8 cellular contexts compared by ENCODE assay signal in genomic region chr5:43305948-43306563, GRCh38. TPM values are rescaled to one million over a fixed set of nuclear protein-coding genes. Genes with fewer than 3 reads are reported as not detected.
A peak's percentile ranks its signal among the peaks of the same experiment; 100 is the strongest.
DNase-seq lines count a peak whose midpoint lies in the region; ATAC-seq and TF ChIP-seq lines count a peak whose summit lies in the region.

No MANE protein-coding gene starts in this region.

- DNase-seq in ELR (ENCODE audit: low read depth) (peak; percentile 78), LoVo (ENCODE audit: low spot score) (peak; percentile 73), RPMI8226 (peak; percentile 69), colonic mucosa (no peak), mesendoderm (peak; percentile 77), lower leg skin (ENCODE audit: low spot score in 2 of 2) (no peak)

- H2BK5ac ChIP-seq in mesendoderm (ENCODE audit: low read length), result no peak overlapping the region

- H2BK120ac ChIP-seq in mesendoderm (ENCODE audit: low read depth, low read length), result no peak overlapping the region

- peak; percentile 41 for TF ChIP-seq CTCF in colonic mucosa (IDR thresholded peaks at IDR 0.05)
- TF ChIP-seq CTCF in lower leg skin (IDR thresholded peaks at IDR 0.05), result no peak

- H2AK5ac ChIP-seq in mesendoderm (ENCODE audit: low read length), result no peak overlapping the region

- no peaks in the 10 kb centered on the region for H3K9me3 ChIP-seq in colonic mucosa

- no peak overlapping the region for H3K27ac ChIP-seq in colonic mucosa
- H3K27ac ChIP-seq in mesendoderm (ENCODE audit: low read depth, low read length), result no peak overlapping the region

- H4K8ac ChIP-seq in mesendoderm (ENCODE audit: low read depth, low read length), result no peak overlapping the region

- H3K4me1 ChIP-seq in colonic mucosa (peaks cover 4% of the 10 kb centered on the region), mesendoderm (ENCODE audit: control insufficient read depth, low read depth, low read length) (peaks cover 10% of the 10 kb centered on the region)

- peaks cover 77% of the 10 kb centered on the region for H3K79me2 ChIP-seq in mesendoderm (ENCODE audit: control insufficient read depth, insufficient read depth, low read length)

- no peak overlapping the region for H2BK15ac ChIP-seq in mesendoderm (replicated peaks; ENCODE audit: low read depth)

- H4K5ac ChIP-seq in mesendoderm (ENCODE audit: low read length), result no peak overlapping the region

- intact Hi-C loops in colonic mucosa (cut with DNase I), result no loop called here
- intact Hi-C loops in lower leg skin (cut with DNase I; ENCODE audit: low total_unique reads), result loop anchor here (10.0 kb wide), 1 partner anchor 201 kb away; no protein-coding TSS in a partner anchor

- no peak for TF ChIP-seq POLR2A in lower leg skin (IDR thresholded peaks at IDR 0.05)

- H3K9ac ChIP-seq in colonic mucosa (ENCODE audit: low read depth in 2 of 2, low read length in 2 of 2) (no peak overlapping the region), mesendoderm (ENCODE audit: low read length) (no peak overlapping the region)

- H3K23ac ChIP-seq in mesendoderm (ENCODE audit: low read length), result no peak overlapping the region

- no peak overlapping the region for H3K4me3 ChIP-seq in colonic mucosa
- H3K4me3 ChIP-seq in mesendoderm (ENCODE audit: low read length), result no peak overlapping the region
- H3K4me3 ChIP-seq in lower leg skin (ENCODE audit: low read depth, poor library complexity, severe bottlenecking), result no peak overlapping the region

- no CpG with 5 or more reads among the region's 1 CpG for WGBS in mesendoderm (ENCODE audit: extremely low coverage, insufficient coverage, low lambda C conversion rate)
- WGBS in lower leg skin, 2 donors, result 45 to 52% methylated on average over 1 of the region's 1 CpG

- H3K56ac ChIP-seq in mesendoderm (ENCODE audit: low read length), result no peak overlapping the region

- ATAC-seq in GM21528 (IDR thresholded peaks at IDR 0.05; ENCODE audit: low FRiP score, unreplicated experiment), result peak; percentile 58
- no peak for ATAC-seq in HG02970 (IDR thresholded peaks at IDR 0.05; ENCODE audit: low FRiP score, unreplicated experiment)

- no peak overlapping the region for H3K18ac ChIP-seq in mesendoderm (ENCODE audit: low read length)

- H3K4me2 ChIP-seq in mesendoderm (ENCODE audit: low read length), result no peak overlapping the region

- H3K4ac ChIP-seq in mesendoderm (ENCODE audit: low read depth, low read length), result no peak overlapping the region

- H3K36me3 ChIP-seq in colonic mucosa, result no peaks in the 10 kb centered on the region
- H3K36me3 ChIP-seq in mesendoderm (ENCODE audit: control insufficient read depth, insufficient read depth, low read length), result peaks cover 2% of the 10 kb centered on the region

- no peaks in the 10 kb centered on the region for H3K27me3 ChIP-seq in colonic mucosa
- no peaks in the 10 kb centered on the region for H3K27me3 ChIP-seq in mesendoderm (ENCODE audit: insufficient read depth, low read length, poor library complexity)

- H3K79me1 ChIP-seq in mesendoderm (ENCODE audit: low read length), result peaks cover 1% of the 10 kb centered on the region

RNA-seq across cellular contexts. Expression of gene HMGCS1, which starts 7.2 kb away (rescaled TPM):
- total RNA-seq in colonic mucosa (100 to 1,000 TPM in 1 of 2 donors, 10 to 100 TPM in 1; 95.1 to 498 TPM), lower leg skin (100 to 1,000 TPM in 2 of 4 donors, 10 to 100 TPM in 2; 70.4 to 106 (median 97.4) TPM)
- polyA plus RNA-seq in mesendoderm (2013, experiment 1 of 2), result 293 TPM
- 302 TPM for polyA plus RNA-seq in mesendoderm (2013, experiment 2 of 2)

Comparison
In these comparisons a context has a peak if more than half of its experiments do, and no peak if none do; other contexts are left out.
1. DNase-seq: peak in ELR (single experiment), LoVo (single experiment), RPMI8226 (single experiment) and mesendoderm (single experiment); none in colonic mucosa (single experiment) and lower leg skin (0 of 2).